7 cellular contexts compared by ENCODE assay signal in genomic region chr17:80968602-80969029, GRCh38. TPM values are rescaled to one million over a fixed set of nuclear protein-coding genes. Genes with fewer than 3 reads are reported as not detected.
DNase-seq lines count a peak whose midpoint lies in the region; ATAC-seq and TF ChIP-seq lines count a peak whose summit lies in the region.

No MANE protein-coding gene starts in this region.

- intact Hi-C loops in activated T-helper 2 cell treated with anti-CD3 and anti-CD28 coated beads, Interferon-gamma antibody, Interleukin-2, Interleukin-4, amounts not matched to agents 10 μg/mL and 5 μg/mL and 100 μg/mL, durations not matched to agents 14 hours and 24 hours and 36 hours (cut with micrococcal nuclease) = no loop called here
- intact Hi-C loops in prostate gland (cut with DNase I) = loop anchor here (10.0 kb wide), 1 partner anchor 514 kb away; no protein-coding TSS in a partner anchor

- peaks cover 56% of the 10 kb centered on the region for H3K36me3 Mint-ChIP-seq in activated T-helper 17 cell treated with anti-CD3 and anti-CD28 coated beads, Interleukin-2, amount 50 U/mL, for 72 hours (ENCODE audit: low read depth)
- peaks cover 16% of the 10 kb centered on the region for H3K36me3 Mint-ChIP-seq in activated T-helper 2 cell treated with anti-CD3 and anti-CD28 coated beads, Interferon-gamma antibody, Interleukin-2, Interleukin-4, amounts not matched to agents 10 μg/mL and 5 μg/mL and 100 μg/mL, durations not matched to agents 14 hours and 24 hours and 36 hours (ENCODE audit: low read depth)

- H3K9me3 Mint-ChIP-seq in activated T-helper 17 cell treated with anti-CD3 and anti-CD28 coated beads, Interleukin-2, amount 50 U/mL, for 72 hours = no peaks in the 10 kb centered on the region
- H3K9me3 Mint-ChIP-seq in activated T-helper 2 cell treated with anti-CD3 and anti-CD28 coated beads, Interferon-gamma antibody, Interleukin-2, Interleukin-4, amounts not matched to agents 10 μg/mL and 5 μg/mL and 100 μg/mL, durations not matched to agents 14 hours and 24 hours and 36 hours = no peaks in the 10 kb centered on the region

- TF ChIP-seq POLR2A in prostate gland (IDR thresholded peaks at IDR 0.05) = no peak

- H3K27me3 ChIP-seq in subcutaneous abdominal adipose tissue (ENCODE audit: control insufficient read depth in 5 of 5, insufficient read depth in 4 of 5, low read length in 5 of 5) (peaks cover 16 to 27% (median 22%) of the 10 kb centered on the region in 5 donors), prostate gland (replicated peaks; ENCODE audit: insufficient read depth) (peaks cover 10% of the 10 kb centered on the region)

- H3K4me3 ChIP-seq in subcutaneous abdominal adipose tissue (ENCODE audit: low read depth in 1 of 5, low read length in 5 of 5) (peak overlapping the region in 3 of 5 donors; percentile 26 to 48 (median 45)), prostate gland (no peak overlapping the region)

- H3K27me3 Mint-ChIP-seq in activated T-helper 17 cell treated with anti-CD3 and anti-CD28 coated beads, Interleukin-2, amount 50 U/mL, for 72 hours = no peaks in the 10 kb centered on the region
- no peaks in the 10 kb centered on the region for H3K27me3 Mint-ChIP-seq in activated T-helper 2 cell treated with anti-CD3 and anti-CD28 coated beads, Interferon-gamma antibody, Interleukin-2, Interleukin-4, amounts not matched to agents 10 μg/mL and 5 μg/mL and 100 μg/mL, durations not matched to agents 14 hours and 24 hours and 36 hours (ENCODE audit: low read depth)

- WGBS in prostate gland = 6% methylated on average over 16 of the region's 17 CpGs

- H3K36me3 ChIP-seq in subcutaneous abdominal adipose tissue (ENCODE audit: control insufficient read depth in 5 of 5, insufficient read depth in 5 of 5, low read length in 5 of 5) (peaks cover 0 to 19% (median 17%) of the 10 kb centered on the region in 5 donors), prostate gland (no peaks in the 10 kb centered on the region)

- DNase-seq in NCI-H1092 treated with DMSO at 0.1 percent for 48 hours (lab: John Stamatoyannopoulos, UW) (peak; percentile 77), hypothalamus (lab: John Stamatoyannopoulos, UW) (peak in 45 of 51 donors; percentile 10 to 86 (median 57)), prostate gland (ENCODE audit: low spot score) (no peak)
- DNase-seq in activated T-helper 2 cell treated with anti-CD3 and anti-CD28 coated beads, Interferon-gamma antibody, Interleukin-2, Interleukin-4, amounts not matched to agents 10 μg/mL and 5 μg/mL and 100 μg/mL, durations not matched to agents 14 hours and 24 hours and 36 hours (ENCODE audit: low spot score) = no peak
- DNase-seq in stimulated activated CD4-positive, alpha-beta T cell treated with anti-CD3 and anti-CD28 coated beads, Interleukin-4, amount 100 ng/mL, for 24 hours = no peak

- peak overlapping the region; percentile 37 for H3K4me3 Mint-ChIP-seq in activated T-helper 17 cell treated with anti-CD3 and anti-CD28 coated beads, Interleukin-2, amount 50 U/mL, for 72 hours
- H3K4me3 Mint-ChIP-seq in activated T-helper 2 cell treated with anti-CD3 and anti-CD28 coated beads, Interferon-gamma antibody, Interleukin-2, Interleukin-4, amounts not matched to agents 10 μg/mL and 5 μg/mL and 100 μg/mL, durations not matched to agents 14 hours and 24 hours and 36 hours (ENCODE audit: low read depth) = no peak overlapping the region

- TF ChIP-seq CTCF in prostate gland (IDR thresholded peaks at IDR 0.05) = no peak

- peaks cover 4% of the 10 kb centered on the region for H3K4me1 Mint-ChIP-seq in activated T-helper 17 cell treated with anti-CD3 and anti-CD28 coated beads, Interleukin-2, amount 50 U/mL, for 72 hours
- H3K4me1 Mint-ChIP-seq in activated T-helper 2 cell treated with anti-CD3 and anti-CD28 coated beads, Interferon-gamma antibody, Interleukin-2, Interleukin-4, amounts not matched to agents 10 μg/mL and 5 μg/mL and 100 μg/mL, durations not matched to agents 14 hours and 24 hours and 36 hours (ENCODE audit: low read depth) = peaks cover 5% of the 10 kb centered on the region

- H3K27ac ChIP-seq in subcutaneous abdominal adipose tissue (ENCODE audit: low read depth, low read length) (peak overlapping the region; percentile 41), prostate gland (no peak overlapping the region)

- H3K9me3 ChIP-seq in subcutaneous abdominal adipose tissue (ENCODE audit: control insufficient read depth in 5 of 5, low read length in 5 of 5) (no peaks in the 10 kb centered on the region), prostate gland (no peaks in the 10 kb centered on the region)

- H3K27ac Mint-ChIP-seq in activated T-helper 17 cell treated with anti-CD3 and anti-CD28 coated beads, Interleukin-2, amount 50 U/mL, for 72 hours = peak overlapping the region; percentile 85
- no peak overlapping the region for H3K27ac Mint-ChIP-seq in activated T-helper 2 cell treated with anti-CD3 and anti-CD28 coated beads, Interferon-gamma antibody, Interleukin-2, Interleukin-4, amounts not matched to agents 10 μg/mL and 5 μg/mL and 100 μg/mL, durations not matched to agents 14 hours and 24 hours and 36 hours

- no peak for ATAC-seq in activated T-helper 17 cell treated with anti-CD3 and anti-CD28 coated beads, Interleukin-2, amount 50 U/mL, for 72 hours (replicated peaks)

- peak overlapping the region in 2 of 5 donors; percentile 46 to 47 for H3K9ac ChIP-seq in subcutaneous abdominal adipose tissue (ENCODE audit: low read length in 5 of 5)

- H3K4me1 ChIP-seq in subcutaneous abdominal adipose tissue (ENCODE audit: control insufficient read depth in 5 of 5, insufficient read depth in 5 of 5, low read length in 5 of 5) = peaks cover 10 to 30% (median 26%) of the 10 kb centered on the region in 5 donors
- peaks cover 6% of the 10 kb centered on the region for H3K4me1 ChIP-seq in prostate gland (replicated peaks)

RNA-seq across cellular contexts. Expression of gene CHMP6, which starts 23.0 kb away (rescaled TPM):
- 10 to 100 TPM; 17.2 to 19.8 TPM for total RNA-seq in activated T-helper 17 cell treated with anti-CD3 and anti-CD28 coated beads, Interleukin-2, amount 50 U/mL, for 72 hours
- total RNA-seq in activated T-helper 2 cell treated with anti-CD3 and anti-CD28 coated beads, Interferon-gamma antibody, Interleukin-2, Interleukin-4, amounts not matched to agents 10 μg/mL and 5 μg/mL and 100 μg/mL, durations not matched to agents 14 hours and 24 hours and 36 hours = 29.5 and 36.9 TPM in 2 replicates
- total RNA-seq in prostate gland = 10 to 100 TPM; 30.6 to 35.3 TPM

Comparison
In these comparisons a context has a peak if more than half of its experiments do, and no peak if none do; other contexts are left out.
1. DNase-seq: peak in NCI-H1092 treated with DMSO at 0.1 percent for 48 hours (single experiment) and hypothalamus (45 of 51); none in activated T-helper 2 cell treated with anti-CD3 and anti-CD28 coated beads, Interferon-gamma antibody, Interleukin-2, Interleukin-4, amounts not matched to agents 10 μg/mL and 5 μg/mL and 100 μg/mL, durations not matched to agents 14 hours and 24 hours and 36 hours (single experiment), stimulated activated CD4-positive, alpha-beta T cell treated with anti-CD3 and anti-CD28 coated beads, Interleukin-4, amount 100 ng/mL, for 24 hours (single experiment) and prostate gland (single experiment).
2. H3K4me3 ChIP-seq: peak in subcutaneous abdominal adipose tissue (3 of 5); none in prostate gland (0 of 2).